Comparison of ENCODE assay signal across 8 cellular contexts in genomic region chr5:111223790-111224560, GRCh38. TPM values are rescaled to one million over a fixed set of nuclear protein-coding genes. Genes with fewer than 3 reads are reported as not detected.
DNase-seq lines count a peak whose midpoint lies in the region; ATAC-seq and TF ChIP-seq lines count a peak whose summit lies in the region.

Gene CAMK4 (plus strand): TSS chr5:111224384. CDS start chr5:111224484, 100 bp downstream.

- H3K9me3 ChIP-seq in right lobe of liver = no peaks in the 10 kb centered on the region

- WGBS in right lobe of liver (ENCODE audit: insufficient coverage, low coverage, low lambda C conversion rate, missing lambda C conversion rate) = under 1% methylated on average over 37 of the region's 88 CpGs

- POLR2A ChIA-PET in activated CD4-positive, alpha-beta T cell treated with anti-CD3 and anti-CD28 coated beads, Interleukin-2, amount 10 ng/mL, durations not matched to agents 7 days and 5 days (lab: Charles Lee) = interaction anchor here (1.0 kb wide), 1 partner anchor 13 kb away, joined by 6 read pairs; no protein-coding TSS in a partner anchor

- DNase-seq in 8988T = peak; percentile 75
- DNase-seq in NCI-H2196 treated with DMSO at 0.1 percent for 48 hours (lab: John Stamatoyannopoulos, UW; ENCODE audit: unreplicated experiment) = peak; percentile 31
- DNase-seq in activated CD4-positive, alpha-beta T cell treated with anti-CD3 and anti-CD28 coated beads, Interleukin-2, amount 10 ng/mL, durations not matched to agents 7 days and 5 days = peak; percentile 82
- DNase-seq in right lobe of liver = peak; percentile 46 to 62 (median 50)
- peak; percentile 51 to 65 (median 55) for DNase-seq in stimulated activated CD4-positive, alpha-beta T cell treated with anti-CD3 and anti-CD28 coated beads, TNF-alpha, amount 100 ng/mL, for 1 hour (ENCODE audit: low read depth in 3 of 3, low spot score in 1 of 3)

- peak within 1 kb of the TSS; percentile 33 to 48 (median 35) for H3K4me3 ChIP-seq in right lobe of liver

- TF ChIP-seq CTCF in right lobe of liver (IDR thresholded peaks at IDR 0.05) = peak in 2 of 4 donors; percentile 8

- intact Hi-C loops in dendritic cell treated with granulocyte-macrophage colony-stimulating factor and Interleukin-4, amounts not matched to agents 40 ng/mL and 50 ng/mL, for 4 days (cut with micrococcal nuclease) = no loop called here
- intact Hi-C loops in right lobe of liver (cut with DNase I) = no loop called here

- CTCF ChIA-PET in activated CD4-positive, alpha-beta T cell treated with anti-CD3 and anti-CD28 coated beads, Interleukin-2, amount 10 ng/mL, durations not matched to agents 7 days and 5 days (lab: Charles Lee) = interaction anchor here (0.9 to 5.0 kb wide), 9 partner anchors 9 to 132 kb away, joined by 3 to 20 read pairs (median 5); partner anchors contain the start of gene WDR36

- no peaks in the 10 kb centered on the region for H3K9me3 Mint-ChIP-seq in activated CD4-positive, alpha-beta T cell treated with anti-CD3 and anti-CD28 coated beads, Interleukin-2, amount 10 ng/mL, durations not matched to agents 7 days and 5 days
- H3K9me3 Mint-ChIP-seq in dendritic cell treated with granulocyte-macrophage colony-stimulating factor and Interleukin-4, amounts not matched to agents 40 ng/mL and 50 ng/mL, for 4 days = no peaks in the 10 kb centered on the region

- no peak within 1 kb of the TSS for H3K27ac ChIP-seq in right lobe of liver

- ATAC-seq in GM18519 (IDR thresholded peaks at IDR 0.05; ENCODE audit: low FRiP score, unreplicated experiment) = peak; percentile 61
- peak; percentile 72 for ATAC-seq in HG03025 (IDR thresholded peaks at IDR 0.05; ENCODE audit: low FRiP score, unreplicated experiment)
- ATAC-seq in right lobe of liver = peak; percentile 78 to 82 (median 80)

- H3K36me3 Mint-ChIP-seq in activated CD4-positive, alpha-beta T cell treated with anti-CD3 and anti-CD28 coated beads, Interleukin-2, amount 10 ng/mL, durations not matched to agents 7 days and 5 days (ENCODE audit: low read depth) = peaks cover 35% of the 10 kb centered on the region
- no peaks in the 10 kb centered on the region for H3K36me3 Mint-ChIP-seq in dendritic cell treated with granulocyte-macrophage colony-stimulating factor and Interleukin-4, amounts not matched to agents 40 ng/mL and 50 ng/mL, for 4 days (ENCODE audit: low read depth)

- TF ChIP-seq POLR2A in right lobe of liver (IDR thresholded peaks at IDR 0.05) = no peak

- H3K27ac Mint-ChIP-seq in activated CD4-positive, alpha-beta T cell treated with anti-CD3 and anti-CD28 coated beads, Interleukin-2, amount 10 ng/mL, durations not matched to agents 7 days and 5 days = peak within 1 kb of the TSS; percentile 87
- H3K27ac Mint-ChIP-seq in dendritic cell treated with granulocyte-macrophage colony-stimulating factor and Interleukin-4, amounts not matched to agents 40 ng/mL and 50 ng/mL, for 4 days = no peak within 1 kb of the TSS

- peaks cover 4 to 7% of the 10 kb centered on the region in 2 donors for H3K27me3 ChIP-seq in right lobe of liver

- peak within 1 kb of the TSS; percentile 98 for H3K4me3 Mint-ChIP-seq in activated CD4-positive, alpha-beta T cell treated with anti-CD3 and anti-CD28 coated beads, Interleukin-2, amount 10 ng/mL, durations not matched to agents 7 days and 5 days
- H3K4me3 Mint-ChIP-seq in dendritic cell treated with granulocyte-macrophage colony-stimulating factor and Interleukin-4, amounts not matched to agents 40 ng/mL and 50 ng/mL, for 4 days = peak within 1 kb of the TSS; percentile 45

- peaks cover 28% of the 10 kb centered on the region for H3K4me1 Mint-ChIP-seq in activated CD4-positive, alpha-beta T cell treated with anti-CD3 and anti-CD28 coated beads, Interleukin-2, amount 10 ng/mL, durations not matched to agents 7 days and 5 days
- H3K4me1 Mint-ChIP-seq in dendritic cell treated with granulocyte-macrophage colony-stimulating factor and Interleukin-4, amounts not matched to agents 40 ng/mL and 50 ng/mL, for 4 days (ENCODE audit: low read depth) = peaks cover 5% of the 10 kb centered on the region

- no peaks in the 10 kb centered on the region for H3K36me3 ChIP-seq in right lobe of liver

- H3K4me1 ChIP-seq in right lobe of liver = peaks cover 0 to 12% (median 0%) of the 10 kb centered on the region in 4 donors

- H3K27me3 Mint-ChIP-seq in activated CD4-positive, alpha-beta T cell treated with anti-CD3 and anti-CD28 coated beads, Interleukin-2, amount 10 ng/mL, durations not matched to agents 7 days and 5 days = peaks cover 2% of the 10 kb centered on the region
- peaks cover 54% of the 10 kb centered on the region for H3K27me3 Mint-ChIP-seq in dendritic cell treated with granulocyte-macrophage colony-stimulating factor and Interleukin-4, amounts not matched to agents 40 ng/mL and 50 ng/mL, for 4 days

RNA-seq across cellular contexts. Expression of gene CAMK4, which starts in this region (rescaled TPM):
- total RNA-seq in activated CD4-positive, alpha-beta T cell treated with anti-CD3 and anti-CD28 coated beads, Interleukin-2, amount 10 ng/mL, durations not matched to agents 7 days and 5 days = 100 to 1,000 TPM; 138 to 139 TPM
- total RNA-seq in right lobe of liver = 1 to 10 TPM in 3 of 6 experiments, under 1 TPM in 3; 0.81 to 4.3 (median 1.3) TPM

Comparison
In these comparisons a context has a peak if more than half of its experiments do, and no peak if none do; other contexts are left out.
1. RNA of gene CAMK4 (total RNA-seq): 138 to 139 TPM in activated CD4-positive, alpha-beta T cell treated with anti-CD3 and anti-CD28 coated beads, Interleukin-2, amount 10 ng/mL, durations not matched to agents 7 days and 5 days; 0.81 to 4.3 TPM in right lobe of liver; every median in the first group is over 10 times any median in the second.
2. DNase-seq: peak in every context shown above with its lines; median percentile 82 in activated CD4-positive, alpha-beta T cell treated with anti-CD3 and anti-CD28 coated beads, Interleukin-2, amount 10 ng/mL, durations not matched to agents 7 days and 5 days; 75 in 8988T; 55 in stimulated activated CD4-positive, alpha-beta T cell treated with anti-CD3 and anti-CD28 coated beads, TNF-alpha, amount 100 ng/mL, for 1 hour; 50 in right lobe of liver; 31 in NCI-H2196 treated with DMSO at 0.1 percent for 48 hours.
3. Peak in every context shown above with its lines, with median percentiles within 50 percentile points of each other: ATAC-seq.